22 cellular contexts compared by ENCODE assay signal in genomic region chr20:60806824-60807223, GRCh38.
A peak's percentile ranks its signal among the peaks of the same experiment; 100 is the strongest.
DNase-seq lines count a peak whose midpoint lies in the region; ATAC-seq, FAIRE-seq and TF ChIP-seq lines count a peak whose summit lies in the region.
"Had no signal": no experiment of that assay in that cellular context is flagged by ENCODE, and none has a peak within 500 bp of the region (broad histone marks: within the 10 kb centered on the region; RNA-seq: fewer than 3 reads in every experiment).

No MANE protein-coding gene starts in this region.

- WGBS in A549 (ENCODE audit: missing lambda C conversion rate) = 69% methylated on average over 5 of the region's 5 CpGs
- 91% methylated on average over 5 of the region's 5 CpGs; no CpG with 5 or more reads in 1 of the 2 experiments for WGBS in H1 (ENCODE audit: extremely low coverage in 1 of 2, insufficient coverage in 1 of 2, insufficient read length in 1 of 2, insufficient replicate concordance in 2 of 2, low coverage in 1 of 2, low lambda C conversion rate in 2 of 2, missing lambda C conversion rate in 1 of 2), 2 experiments

- no peak overlapping the region for H3K9ac ChIP-seq in H1 (replicated peaks in 1 of 4; ENCODE audit: extremely low read depth in 1 of 4, low read depth in 3 of 4, low read length in 3 of 4)
- H3K9ac ChIP-seq: BLaER1 treated with 17β-estradiol and CSF1 and Interleukin-3, amounts not matched to agents 10 nM and 100 nM had no signal

- no peak overlapping the region for H3K14ac ChIP-seq in H1 (ENCODE audit: insufficient read length)

- DNase-seq in A549 (ENCODE audit: low read depth in 1 of 2, low spot score in 1 of 2) (no peak), GM13976 (ENCODE audit: low spot score) (peak; percentile 1), H1 (ENCODE audit: low read depth in 1 of 2, low spot score in 2 of 2) (no peak), osteoblast (ENCODE audit: insufficient read length, low spot score, missing footprints) (peak; percentile 61), Right ventricle myocardium inferior (ENCODE audit: missing footprints) (no peak), kidney glomerular epithelial cell (lab: John Stamatoyannopoulos, UW) (no peak)
- DNase-seq in stimulated activated CD4-positive, alpha-beta T cell treated with anti-CD3 and anti-CD28 coated beads, Interleukin-4, amount 100 ng/mL, for 24 hours = no peak
- DNase-seq: 8988T; AML-193; Calu3; CD4-positive, alpha-beta T cell; CD8-positive, alpha-beta T cell; DMS79 treated with DMSO at 0.1 percent for 48 hours; GF-D8 had no signal

- H2BK5ac ChIP-seq in H1 (ENCODE audit: low read depth, low read length) = no peak overlapping the region

- CTCF ChIA-PET in A549 (lab: Yijun Ruan, JAX) (interaction anchor here (1.2 to 2.1 kb wide), 2 partner anchors 10 to 914 kb away, joined by 3 to 5 read pairs; no protein-coding TSS in a partner anchor), H1 (lab: Charles Lee; ENCODE audit: partially characterized antibody) (no interaction called here)

- H3K56ac ChIP-seq in H1 (replicated peaks; ENCODE audit: insufficient read length, low read depth, low read length) = no peak overlapping the region

- no peak overlapping the region for H4K8ac ChIP-seq in H1 (ENCODE audit: extremely low read depth, insufficient read depth, low read length)

- in situ Hi-C loops in GM13976 (cut with MboI; ENCODE audit: low sequenced_read_pairs, unreplicated experiment) = no loop called here

- no peak overlapping the region for H3K4ac ChIP-seq in H1 (replicated peaks; ENCODE audit: insufficient read length, low read depth, low read length)

- H4K91ac ChIP-seq in H1 (replicated peaks; ENCODE audit: insufficient read length, low read length) = no peak overlapping the region

- H3K4me1 ChIP-seq in A549 (no peaks in the 10 kb centered on the region), H1 (replicated peaks in 1 of 4; ENCODE audit: control insufficient read depth in 3 of 4, insufficient read depth in 4 of 4, low read length in 3 of 4) (peaks cover 6 to 12% (median 7%) of the 10 kb centered on the region in 4 experiments), osteoblast (ENCODE audit: insufficient read depth, low read length) (no peaks in the 10 kb centered on the region)

- no peak overlapping the region; the same call in 1 of the 2 replicates for H2BK12ac ChIP-seq in H1 (ENCODE audit: low read depth, low read length)

- H2AFZ ChIP-seq in H1 (ENCODE audit: low read length) (no peak overlapping the region), osteoblast (ENCODE audit: low read length) (no peak overlapping the region)

- H2AK5ac ChIP-seq in H1 (ENCODE audit: low read depth, low read length) = no peak overlapping the region; the same call in 1 of the 2 replicates

- no peaks in the 10 kb centered on the region for H3K79me2 ChIP-seq in H1 (ENCODE audit: control insufficient read depth in 1 of 2, insufficient read depth in 2 of 2, low read length in 2 of 2)
- no peaks in the 10 kb centered on the region for H3K79me2 ChIP-seq in osteoblast (ENCODE audit: insufficient read depth, low read length)

- no peak overlapping the region; the same call in 1 of the 2 replicates for H2BK15ac ChIP-seq in H1 (ENCODE audit: low read length)

- H3K23me2 ChIP-seq in H1 (ENCODE audit: low read depth, low read length) = no peaks in the 10 kb centered on the region

- H3K18ac ChIP-seq in H1 (ENCODE audit: extremely low read depth, low read length) = no peak overlapping the region

- intact Hi-C loops in Right ventricle myocardium inferior (cut with DNase I) = no loop called here

- no peaks in the 10 kb centered on the region for H3K36me3 ChIP-seq in H1 (ENCODE audit: control insufficient read depth in 2 of 4, insufficient read depth in 4 of 4, low read length in 3 of 4)
- H3K36me3 ChIP-seq in osteoblast (ENCODE audit: insufficient read depth, low read length) = no peaks in the 10 kb centered on the region
- H3K36me3 ChIP-seq: BLaER1 treated with 17β-estradiol and CSF1 and Interleukin-3, amounts not matched to agents 10 nM and 100 nM had no signal

- no peak overlapping the region for H3K23ac ChIP-seq in H1 (ENCODE audit: insufficient read length)

- no peaks in the 10 kb centered on the region for H3K79me1 ChIP-seq in H1 (ENCODE audit: low read depth, low read length)

- H3K9me3 ChIP-seq in A549 = no peaks in the 10 kb centered on the region
- peaks cover 6 to 8% of the 10 kb centered on the region in 2 experiments for H3K9me3 ChIP-seq in H1 (ENCODE audit: insufficient read depth in 2 of 2, low read depth in 1 of 2, low read length in 1 of 2)
- no peaks in the 10 kb centered on the region for H3K9me3 ChIP-seq in osteoblast (ENCODE audit: low read depth, low read length)
- H3K9me3 ChIP-seq: Caco-2 had no signal

- POLR2A ChIA-PET in A549 (lab: Yijun Ruan, JAX) (no interaction called here), H1 (lab: Charles Lee; ENCODE audit: partially characterized antibody) (no interaction called here)

- TF ChIP-seq POLR2A in A549 (IDR thresholded peaks at IDR 0.05; ENCODE audit: low read length) (no peak), H1 (IDR thresholded peaks at IDR 0.05; ENCODE audit: control extremely low read depth in 1 of 2, low read depth in 2 of 2, low read length in 2 of 2) (no peak)

- ATAC-seq in A549 = no peak
- ATAC-seq in Right ventricle myocardium inferior = no peak
- ATAC-seq: CD8-positive, alpha-beta T cell had no signal

- H3K27me3 ChIP-seq in H1 (replicated peaks in 1 of 4; ENCODE audit: control insufficient read depth in 3 of 4, extremely low read depth in 1 of 4, insufficient read depth in 3 of 4, low read length in 3 of 4) (no peaks in the 10 kb centered on the region), osteoblast (ENCODE audit: insufficient read depth, low read length) (no peaks in the 10 kb centered on the region)
- H3K27me3 ChIP-seq: BLaER1 treated with 17β-estradiol and CSF1 and Interleukin-3, amounts not matched to agents 10 nM and 100 nM had no signal

- no peak overlapping the region for H4K5ac ChIP-seq in H1 (ENCODE audit: insufficient read length, low read depth, low read length)

- TF ChIP-seq CTCF in A549 (IDR thresholded peaks at IDR 0.05) (no peak), GM13976 (IDR thresholded peaks at IDR 0.05; ENCODE audit: borderline replicate concordance, control extremely low read depth, extremely low read depth, insufficient read depth, missing control alignments) (no peak), H1 (IDR thresholded peaks at IDR 0.05; ENCODE audit: control extremely low read depth in 1 of 3, insufficient read depth in 1 of 3, low read depth in 1 of 3, low read length in 3 of 3) (no peak), osteoblast (IDR thresholded peaks at IDR 0.05; ENCODE audit: extremely low read depth, low read depth, low read length) (no peak)

- no peaks in the 10 kb centered on the region for H4K20me1 ChIP-seq in H1 (replicated peaks in 1 of 2; ENCODE audit: control insufficient read depth in 1 of 2, insufficient read depth in 2 of 2, low read length in 2 of 2)
- no peaks in the 10 kb centered on the region for H4K20me1 ChIP-seq in osteoblast (ENCODE audit: insufficient read depth, low read length)
- H4K20me1 ChIP-seq: BLaER1 treated with 17β-estradiol and CSF1 and Interleukin-3, amounts not matched to agents 10 nM and 100 nM had no signal

- no peak overlapping the region for H3K4me3 ChIP-seq in A549
- H3K4me3 ChIP-seq in H1 (ENCODE audit: extremely low read depth in 1 of 4, insufficient read depth in 2 of 4, low read depth in 3 of 4, low read length in 4 of 4) = no peak overlapping the region
- no peak overlapping the region for H3K4me3 ChIP-seq in osteoblast (ENCODE audit: insufficient read depth, low read length)
- H3K4me3 ChIP-seq: BLaER1 treated with 17β-estradiol and CSF1 and Interleukin-3, amounts not matched to agents 10 nM and 100 nM had no signal

- H3K4me2 ChIP-seq in A549 = no peak overlapping the region
- no peak overlapping the region for H3K4me2 ChIP-seq in H1 (ENCODE audit: insufficient read depth in 1 of 2, low read depth in 2 of 2, low read length in 2 of 2)
- H3K4me2 ChIP-seq in osteoblast (ENCODE audit: insufficient read depth, low read length) = no peak overlapping the region

- TF ChIP-seq EP300 in A549 (IDR thresholded peaks at IDR 0.05) = no peak
- no peak for TF ChIP-seq EP300 in H1 (IDR thresholded peaks at IDR 0.05; ENCODE audit: borderline replicate concordance in 1 of 2, low read depth in 2 of 2, low read length in 2 of 2)

- no peak overlapping the region for H2BK120ac ChIP-seq in H1 (replicated peaks; ENCODE audit: low read depth, low read length)

- H2BK20ac ChIP-seq in H1 (ENCODE audit: low read length) = 0 out of 2 replicates have a peak overlapping the region, but pooled peaks have one; percentile 29

- TF ChIP-seq RAD21 in A549 (conservative IDR thresholded peaks at IDR 0.05 in 1 of 2, IDR thresholded peaks at IDR 0.05 in 1 of 2) (no peak), H1 (IDR thresholded peaks at IDR 0.05 in 1 of 2, conservative IDR thresholded peaks at IDR 0.05 in 1 of 2; ENCODE audit: low read depth in 2 of 2, low read length in 2 of 2) (no peak)

- no peak overlapping the region for H3K27ac ChIP-seq in A549
- no peak overlapping the region for H3K27ac ChIP-seq in H1 (ENCODE audit: low read depth, low read length)
- no peak overlapping the region for H3K27ac ChIP-seq in osteoblast (ENCODE audit: low read depth, low read length)
- H3K27ac ChIP-seq: BLaER1 treated with 17β-estradiol and CSF1 and Interleukin-3, amounts not matched to agents 10 nM and 100 nM; C4-2B had no signal

- no peak for FAIRE-seq in A549 (lab: Jason Lieb, UNC)
- FAIRE-seq in H1 (lab: Jason Lieb, UNC) = no peak
- FAIRE-seq: A204.1, D721Med, G401.6, GM12891, GM18507 had no signal

TF ChIP-seq in A549, 52 proteins besides CTCF, POLR2A, EP300 and RAD21:
- TF ChIP-seq MAFK (IDR thresholded peaks at IDR 0.05; ENCODE audit: partially characterized antibody) = peak; percentile 64
- TF ChIP-seq HDAC2 (IDR thresholded peaks at IDR 0.05) = no peak
- TF ChIP-seq RFX5 (IDR thresholded peaks at IDR 0.05) = no peak

TF ChIP-seq in H1, 55 proteins besides CTCF, POLR2A, EP300 and RAD21:
- TF ChIP-seq BCL11A (IDR thresholded peaks at IDR 0.05; ENCODE audit: low read depth in 2 of 2, low read length in 2 of 2) (no peak), CHD2 (IDR thresholded peaks at IDR 0.05; ENCODE audit: low read length) (no peak)

Comparison
In these comparisons a context has a peak if more than half of its experiments do, and no peak if none do; other contexts are left out.
1. DNase-seq: peak in GM13976 (single experiment) and osteoblast (single experiment); none in A549 (0 of 2), H1 (0 of 2), stimulated activated CD4-positive, alpha-beta T cell treated with anti-CD3 and anti-CD28 coated beads, Interleukin-4, amount 100 ng/mL, for 24 hours (single experiment), Right ventricle myocardium inferior (single experiment) and kidney glomerular epithelial cell (single experiment).
2. Of the 18 proteins assayed by ChIP-seq in both H1 and A549: peak only in H1: none; only in A549: MAFK; in both: none; in neither: 17.